Comparison of ENCODE assay signal across 18 cellular contexts in the genomic region with DNA sequence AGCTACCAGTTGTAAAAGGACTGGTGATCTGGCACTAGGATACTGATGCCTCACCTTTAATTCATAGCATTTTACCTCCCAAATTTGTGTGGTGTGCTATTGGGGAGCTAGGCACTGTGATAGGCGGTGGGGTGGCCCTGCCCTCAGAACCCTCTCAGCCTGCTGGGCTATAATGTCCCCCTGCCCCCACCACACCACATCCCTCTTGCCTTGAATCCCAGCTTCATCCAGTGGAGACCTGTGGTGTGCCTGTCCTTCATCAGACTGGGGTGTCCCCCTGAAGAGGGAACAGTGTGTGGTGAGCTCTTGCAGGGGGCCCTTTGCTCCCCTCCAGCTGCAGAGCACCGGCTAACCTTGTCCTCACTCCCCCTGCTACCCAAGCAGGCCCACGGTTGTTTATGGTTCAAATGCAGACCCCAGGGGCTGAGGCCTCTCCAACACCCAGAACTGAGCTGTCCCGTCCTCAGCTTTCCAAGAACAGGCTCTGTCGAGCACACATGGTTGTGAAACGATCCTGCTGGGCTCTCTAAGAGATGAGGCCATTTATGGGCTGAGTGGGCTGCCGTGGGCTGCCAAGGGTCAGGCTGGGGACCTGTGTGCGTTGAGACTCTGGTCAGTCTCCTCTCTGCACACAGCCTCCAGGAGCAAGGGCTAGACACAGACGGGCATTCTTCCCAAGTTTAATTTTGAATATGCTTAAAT. TPM values are rescaled to one million over a fixed set of nuclear protein-coding genes. Genes with fewer than 3 reads are reported as not detected.
A peak's percentile ranks its signal among the peaks of the same experiment; 100 is the strongest.
DNase-seq lines count a peak whose midpoint lies in the region; ATAC-seq and TF ChIP-seq lines count a peak whose summit lies in the region.
"Had no signal": no experiment of that assay in that cellular context is flagged by ENCODE, and none has a peak within 500 bp of the region (broad histone marks: within the 10 kb centered on the region; RNA-seq: fewer than 3 reads in every experiment).

No MANE protein-coding gene starts in this region.

- peaks cover 10% of the 10 kb centered on the region for H3K27me3 Mint-ChIP-seq in GM23338 (ENCODE audit: insufficient read depth, low read depth, poor library complexity)
- peaks cover 34% of the 10 kb centered on the region for H3K27me3 Mint-ChIP-seq in T-helper 17 cell

- ATAC-seq in GM23338 (no peak), T-helper 17 cell (no peak), Right ventricle myocardium superior (ENCODE audit: poor library complexity) (peak; percentile 68), HG02678 (IDR thresholded peaks at IDR 0.05; ENCODE audit: unreplicated experiment) (no peak)
- ATAC-seq: activated T-cell treated with anti-CD3 and anti-CD28 coated beads, Interleukin-2, amount 50 U/mL, for 4 hours had no signal

- peaks cover 42% of the 10 kb centered on the region for H3K4me1 Mint-ChIP-seq in GM23338
- H3K4me1 Mint-ChIP-seq in T-helper 17 cell: peaks cover 5% of the 10 kb centered on the region

- no peaks in the 10 kb centered on the region for H3K36me3 ChIP-seq in GM23338 (ENCODE audit: insufficient read depth)
- H3K36me3 ChIP-seq in prostate gland: no peaks in the 10 kb centered on the region
- H3K36me3 ChIP-seq: esophagus squamous epithelium had no signal

- no peaks in the 10 kb centered on the region for H4K20me1 ChIP-seq in GM23338 (replicated peaks; ENCODE audit: insufficient read depth)

- H3K27me3 ChIP-seq in GM23338 (ENCODE audit: insufficient read depth) (no peaks in the 10 kb centered on the region), prostate gland (replicated peaks; ENCODE audit: insufficient read depth) (no peaks in the 10 kb centered on the region)
- H3K27me3 ChIP-seq: testis had no signal

- H3K4me2 ChIP-seq in GM23338: no peak overlapping the region

- H3K27ac Mint-ChIP-seq in GM23338: no peak overlapping the region
- H3K27ac Mint-ChIP-seq in T-helper 17 cell: peak overlapping the region; percentile 69
- H3K27ac Mint-ChIP-seq: activated naive CD8-positive, alpha-beta T cell had no signal

- intact Hi-C loops in Right ventricle myocardium superior (cut with DNase I): no loop called here
- intact Hi-C loops in prostate gland (cut with DNase I): no loop called here

- no peak for DNase-seq in GM23338 (ENCODE audit: low spot score)
- DNase-seq in T-helper 17 cell: no peak
- DNase-seq in Right ventricle myocardium superior: no peak
- DNase-seq in prostate gland (ENCODE audit: low spot score): no peak
- DNase-seq in NCI-H1417 treated with DMSO at 0.1 percent for 48 hours (lab: John Stamatoyannopoulos, UW): no peak
- no peak for DNase-seq in midbrain (lab: John Stamatoyannopoulos, UW)
- no peak for DNase-seq in RKO (ENCODE audit: low spot score)
- DNase-seq: activated T-cell treated with anti-CD3 and anti-CD28 coated beads, Interleukin-2, amount 50 U/mL, for 4 hours; C1 segment of cervical spinal cord; EL; esophagus squamous epithelium; mammary epithelial cell; MM.1S; NCI-H2171; NCI-H526; testis had no signal

- H2AFZ ChIP-seq in GM23338: 0 out of 2 replicates have a peak overlapping the region, but pooled peaks have one; percentile 5

- H3K4me1 ChIP-seq in GM23338 (ENCODE audit: insufficient read depth) (no peaks in the 10 kb centered on the region), prostate gland (replicated peaks) (peaks cover 12% of the 10 kb centered on the region)
- H3K4me1 ChIP-seq: esophagus squamous epithelium, testis had no signal

- H3K9me3 Mint-ChIP-seq in GM23338: no peaks in the 10 kb centered on the region
- H3K9me3 Mint-ChIP-seq: activated T-cell treated with anti-CD3 and anti-CD28 coated beads, Interleukin-2, amount 50 U/mL, for 4 hours had no signal

- H3K79me2 ChIP-seq in GM23338 (replicated peaks; ENCODE audit: insufficient read depth): no peaks in the 10 kb centered on the region

- no peak overlapping the region for H3K4me3 ChIP-seq in GM23338
- H3K4me3 ChIP-seq in prostate gland: no peak overlapping the region
- H3K4me3 ChIP-seq: esophagus squamous epithelium, testis had no signal

- H3K4me3 Mint-ChIP-seq in GM23338 (no peak overlapping the region), T-helper 17 cell (no peak overlapping the region)
- H3K4me3 Mint-ChIP-seq: activated naive CD8-positive, alpha-beta T cell; activated T-cell treated with anti-CD3 and anti-CD28 coated beads, Interleukin-2, amount 50 U/mL, for 4 hours had no signal

- TF ChIP-seq CTCF in GM23338 (conservative IDR thresholded peaks at IDR 0.05; ENCODE audit: low read depth in 2 of 2) (no peak), prostate gland (IDR thresholded peaks at IDR 0.05) (no peak)

- no peaks in the 10 kb centered on the region for H3K9me3 ChIP-seq in T-helper 17 cell (ENCODE audit: control insufficient read depth, low read length, poor library complexity, severe bottlenecking)
- H3K9me3 ChIP-seq in prostate gland: no peaks in the 10 kb centered on the region
- H3K9me3 ChIP-seq: esophagus squamous epithelium, testis had no signal

- H3K9me2 ChIP-seq in GM23338 (ENCODE audit: insufficient read depth): no peaks in the 10 kb centered on the region

- H3K27ac ChIP-seq in GM23338 (ENCODE audit: low read depth): no peak overlapping the region
- peak overlapping the region; percentile 78 to 93 for H3K27ac ChIP-seq in prostate gland
- H3K27ac ChIP-seq: esophagus squamous epithelium, testis had no signal

- 81% methylated on average over 9 of the region's 9 CpGs for WGBS in prostate gland

- TF ChIP-seq POLR2A in prostate gland (IDR thresholded peaks at IDR 0.05): no peak

- no peaks in the 10 kb centered on the region for H3F3A ChIP-seq in GM23338 (replicated peaks; ENCODE audit: low read depth)

- H3K36me3 Mint-ChIP-seq in GM23338 (ENCODE audit: low read depth) (no peaks in the 10 kb centered on the region), T-helper 17 cell (ENCODE audit: low read depth) (no peaks in the 10 kb centered on the region)
- H3K36me3 Mint-ChIP-seq: activated naive CD8-positive, alpha-beta T cell had no signal

TF ChIP-seq in GM23338, 12 proteins besides CTCF, POLR2A, EP300 and RAD21:
- TF ChIP-seq, protein P1, sequence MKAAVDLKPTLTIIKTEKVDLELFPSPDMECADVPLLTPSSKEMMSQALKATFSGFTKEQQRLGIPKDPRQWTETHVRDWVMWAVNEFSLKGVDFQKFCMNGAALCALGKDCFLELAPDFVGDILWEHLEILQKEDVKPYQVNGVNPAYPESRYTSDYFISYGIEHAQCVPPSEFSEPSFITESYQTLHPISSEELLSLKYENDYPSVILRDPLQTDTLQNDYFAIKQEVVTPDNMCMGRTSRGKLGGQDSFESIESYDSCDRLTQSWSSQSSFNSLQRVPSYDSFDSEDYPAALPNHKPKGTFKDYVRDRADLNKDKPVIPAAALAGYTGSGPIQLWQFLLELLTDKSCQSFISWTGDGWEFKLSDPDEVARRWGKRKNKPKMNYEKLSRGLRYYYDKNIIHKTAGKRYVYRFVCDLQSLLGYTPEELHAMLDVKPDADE (IDR thresholded peaks at IDR 0.05): no peak
- TF ChIP-seq EZH2phosphoT487 (IDR thresholded peaks at IDR 0.05; ENCODE audit: unreplicated experiment): no peak
- no peak for TF ChIP-seq POLR2AphosphoS5 (IDR thresholded peaks at IDR 0.05; ENCODE audit: low read depth)
- TF ChIP-seq JUNB (IDR thresholded peaks at IDR 0.05; ENCODE audit: unreplicated experiment): no peak
- no peak for TF ChIP-seq ZNF114 (CRISPR knock-in tag; IDR thresholded peaks at IDR 0.05)
- TF ChIP-seq STAT1 (IDR thresholded peaks at IDR 0.05; ENCODE audit: unreplicated experiment): no peak
- TF ChIP-seq, protein P2, sequence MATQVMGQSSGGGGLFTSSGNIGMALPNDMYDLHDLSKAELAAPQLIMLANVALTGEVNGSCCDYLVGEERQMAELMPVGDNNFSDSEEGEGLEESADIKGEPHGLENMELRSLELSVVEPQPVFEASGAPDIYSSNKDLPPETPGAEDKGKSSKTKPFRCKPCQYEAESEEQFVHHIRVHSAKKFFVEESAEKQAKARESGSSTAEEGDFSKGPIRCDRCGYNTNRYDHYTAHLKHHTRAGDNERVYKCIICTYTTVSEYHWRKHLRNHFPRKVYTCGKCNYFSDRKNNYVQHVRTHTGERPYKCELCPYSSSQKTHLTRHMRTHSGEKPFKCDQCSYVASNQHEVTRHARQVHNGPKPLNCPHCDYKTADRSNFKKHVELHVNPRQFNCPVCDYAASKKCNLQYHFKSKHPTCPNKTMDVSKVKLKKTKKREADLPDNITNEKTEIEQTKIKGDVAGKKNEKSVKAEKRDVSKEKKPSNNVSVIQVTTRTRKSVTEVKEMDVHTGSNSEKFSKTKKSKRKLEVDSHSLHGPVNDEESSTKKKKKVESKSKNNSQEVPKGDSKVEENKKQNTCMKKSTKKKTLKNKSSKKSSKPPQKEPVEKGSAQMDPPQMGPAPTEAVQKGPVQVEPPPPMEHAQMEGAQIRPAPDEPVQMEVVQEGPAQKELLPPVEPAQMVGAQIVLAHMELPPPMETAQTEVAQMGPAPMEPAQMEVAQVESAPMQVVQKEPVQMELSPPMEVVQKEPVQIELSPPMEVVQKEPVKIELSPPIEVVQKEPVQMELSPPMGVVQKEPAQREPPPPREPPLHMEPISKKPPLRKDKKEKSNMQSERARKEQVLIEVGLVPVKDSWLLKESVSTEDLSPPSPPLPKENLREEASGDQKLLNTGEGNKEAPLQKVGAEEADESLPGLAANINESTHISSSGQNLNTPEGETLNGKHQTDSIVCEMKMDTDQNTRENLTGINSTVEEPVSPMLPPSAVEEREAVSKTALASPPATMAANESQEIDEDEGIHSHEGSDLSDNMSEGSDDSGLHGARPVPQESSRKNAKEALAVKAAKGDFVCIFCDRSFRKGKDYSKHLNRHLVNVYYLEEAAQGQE (IDR thresholded peaks at IDR 0.05; ENCODE audit: unreplicated experiment): no peak
TF ChIP-seq in GM23338: peak in this region for 0.

RNA-seq across cellular contexts. Expression of a gene that starts 26.9 kb away (rescaled TPM):
- total RNA-seq in GM23338 (2014; rRNA removed; shearing (Covaris generic)): 55.9 and 61.1 TPM in 2 replicates
- 10.9 and 13.3 TPM in 2 replicates for polyA plus RNA-seq in GM23338 (2016; fragmentation: Nextera tagmentation; extraction: Ambion mirVana)
- 1 to 10 TPM; 5.6 to 6.3 TPM for total RNA-seq in T-helper 17 cell
- 230 TPM for total RNA-seq in Right ventricle myocardium superior
- total RNA-seq in prostate gland: 100 to 1,000 TPM; 127 to 335 TPM

RNA-seq across cellular contexts. Expression of a gene that starts 55.5 kb away (rescaled TPM):
- 51.7 and 62.7 TPM in 2 replicates for total RNA-seq in GM23338 (2014; rRNA removed; shearing (Covaris generic))
- 58.6 and 58.9 TPM in 2 replicates for polyA plus RNA-seq in GM23338 (2016; fragmentation: Nextera tagmentation; extraction: Ambion mirVana)
- 10 to 100 TPM; 24.2 to 29.8 TPM for total RNA-seq in T-helper 17 cell
- 39.5 TPM for total RNA-seq in Right ventricle myocardium superior
- total RNA-seq in prostate gland: 10 to 100 TPM; 56.6 to 56.9 TPM
